Comparison of ENCODE assay signal across 11 cellular contexts in genomic region chr13:114263590-114263989, GRCh38. TPM values are rescaled to one million over a fixed set of nuclear protein-coding genes. Genes with fewer than 3 reads are reported as not detected.
DNase-seq lines count a peak whose midpoint lies in the region; ATAC-seq, FAIRE-seq and TF ChIP-seq lines count a peak whose summit lies in the region.
"Had no signal": no experiment of that assay in that cellular context is flagged by ENCODE, and none has a peak within 500 bp of the region (broad histone marks: within the 10 kb centered on the region; RNA-seq: fewer than 3 reads in every experiment).

No MANE protein-coding gene starts in this region.

- peaks cover 44% of the 10 kb centered on the region for H3K36me3 ChIP-seq in CD8-positive, alpha-beta memory T cell (ENCODE audit: insufficient read depth, low read length)
- peaks cover 50 to 99% of the 10 kb centered on the region in 2 experiments for H3K36me3 ChIP-seq in mesenchymal stem cell (ENCODE audit: control insufficient read depth in 1 of 2, insufficient read depth in 2 of 2, low read depth in 1 of 2, low read length in 2 of 2)
- peaks cover 9% of the 10 kb centered on the region for H3K36me3 ChIP-seq in breast epithelium

- TF ChIP-seq POLR2A in breast epithelium (IDR thresholded peaks at IDR 0.05): no peak

- peaks cover 75 to 83% (median 75%) of the 10 kb centered on the region in 3 donors for H3K4me1 Mint-ChIP-seq in CD8-positive, alpha-beta memory T cell
- peaks cover 30% of the 10 kb centered on the region for H3K4me1 Mint-ChIP-seq in T-helper 1 cell treated with Interleukin-12 subunit alpha and Interleukin-12 subunit beta and Interleukin-4 antibody, amounts not matched to agents 30 μg/mL and 1 μg/mL, for 36 hours (ENCODE audit: low read depth)
- H3K4me1 Mint-ChIP-seq: neural crest cell had no signal

- H3K27me3 ChIP-seq in CD8-positive, alpha-beta memory T cell (ENCODE audit: insufficient read depth, low read length, poor library complexity, severe bottlenecking): no peaks in the 10 kb centered on the region
- H3K27me3 ChIP-seq in mesenchymal stem cell (ENCODE audit: control insufficient read depth in 1 of 2, insufficient read depth in 1 of 2, low read length in 2 of 2) (no peaks in the 10 kb centered on the region), breast epithelium (no peaks in the 10 kb centered on the region)

- no peak overlapping the region for H3K4me2 ChIP-seq in mesenchymal stem cell (ENCODE audit: low read length, poor library complexity, severe bottlenecking)

- FAIRE-seq in urothelium cell line (lab: Jason Lieb, UNC): no peak
- FAIRE-seq: keratinocyte, small intestine had no signal

- H3K9ac ChIP-seq in mesenchymal stem cell (ENCODE audit: low read length): no peak overlapping the region

- no peak overlapping the region for H3K18ac ChIP-seq in mesenchymal stem cell (ENCODE audit: low read depth in 1 of 2, low read length in 2 of 2)

- peak in 4 of 5 donors; percentile 7 to 76 (median 16) for DNase-seq in CD8-positive, alpha-beta memory T cell
- no peak for DNase-seq in mesenchymal stem cell
- DNase-seq in anterior cingulate cortex (lab: John Stamatoyannopoulos, UW): no peak
- DNase-seq in urothelium cell line (ENCODE audit: low spot score): no peak
- no peak for DNase-seq in breast epithelium (ENCODE audit: low spot score in 2 of 2)
- DNase-seq: small intestine had no signal

- H3K4me1 ChIP-seq in CD8-positive, alpha-beta memory T cell (ENCODE audit: insufficient read depth, low read length): peaks cover 39% of the 10 kb centered on the region
- H3K4me1 ChIP-seq in mesenchymal stem cell (ENCODE audit: control insufficient read depth, insufficient read depth, low read depth, low read length) (peaks cover 13% of the 10 kb centered on the region), breast epithelium (no peaks in the 10 kb centered on the region)

- peaks cover 0 to 4% (median 0%) of the 10 kb centered on the region in 5 donors for H3K9me3 Mint-ChIP-seq in CD8-positive, alpha-beta memory T cell
- H3K9me3 Mint-ChIP-seq in T-helper 1 cell treated with Interleukin-12 subunit alpha and Interleukin-12 subunit beta and Interleukin-4 antibody, amounts not matched to agents 30 μg/mL and 1 μg/mL, for 36 hours: no peaks in the 10 kb centered on the region
- H3K9me3 Mint-ChIP-seq: neural crest cell had no signal

- H3K27me3 Mint-ChIP-seq in CD8-positive, alpha-beta memory T cell: no peaks in the 10 kb centered on the region
- H3K27me3 Mint-ChIP-seq in T-helper 1 cell treated with Interleukin-12 subunit alpha and Interleukin-12 subunit beta and Interleukin-4 antibody, amounts not matched to agents 30 μg/mL and 1 μg/mL, for 36 hours (ENCODE audit: low read depth): no peaks in the 10 kb centered on the region

- H3K79me1 ChIP-seq in mesenchymal stem cell (replicated peaks; ENCODE audit: low read length, poor library complexity, severe bottlenecking): peaks cover 19% of the 10 kb centered on the region

- H2BK15ac ChIP-seq in mesenchymal stem cell (ENCODE audit: low read depth, poor library complexity, severe bottlenecking): no peak overlapping the region

- H3K14ac ChIP-seq in mesenchymal stem cell (ENCODE audit: low read length in 2 of 2): no peak overlapping the region

- intact Hi-C loops in breast epithelium (cut with DNase I; ENCODE audit: low total_unique reads): no loop called here

- POLR2A ChIA-PET in CD8-positive, alpha-beta memory T cell (lab: Charles Lee): no interaction called here

- H3K4ac ChIP-seq in mesenchymal stem cell (ENCODE audit: low read depth in 1 of 2, low read length in 2 of 2): no peak overlapping the region

- peak overlapping the region; percentile 44 to 83 (median 67) for H3K4me3 Mint-ChIP-seq in CD8-positive, alpha-beta memory T cell
- H3K4me3 Mint-ChIP-seq in T-helper 1 cell treated with Interleukin-12 subunit alpha and Interleukin-12 subunit beta and Interleukin-4 antibody, amounts not matched to agents 30 μg/mL and 1 μg/mL, for 36 hours: peak overlapping the region; percentile 14
- H3K4me3 Mint-ChIP-seq: neural crest cell had no signal

- no peak overlapping the region for H4K8ac ChIP-seq in mesenchymal stem cell (ENCODE audit: low read length)

- H3K27ac Mint-ChIP-seq in CD8-positive, alpha-beta memory T cell: peak overlapping the region; percentile 2 to 92 (median 70)
- peak overlapping the region; percentile 34 for H3K27ac Mint-ChIP-seq in T-helper 1 cell treated with Interleukin-12 subunit alpha and Interleukin-12 subunit beta and Interleukin-4 antibody, amounts not matched to agents 30 μg/mL and 1 μg/mL, for 36 hours

- ATAC-seq in GM21390 (IDR thresholded peaks at IDR 0.05; ENCODE audit: unreplicated experiment): peak; percentile 46
- ATAC-seq in GM19452 (IDR thresholded peaks at IDR 0.05; ENCODE audit: unreplicated experiment): no peak

- CTCF ChIA-PET in CD8-positive, alpha-beta memory T cell (lab: Charles Lee): no interaction called here

- H2BK120ac ChIP-seq in mesenchymal stem cell (ENCODE audit: low read depth, low read length): no peak overlapping the region

- 85% methylated on average over 5 of the region's 5 CpGs for WGBS in mesenchymal stem cell

- H3K4me3 ChIP-seq in CD8-positive, alpha-beta memory T cell (ENCODE audit: low read length): no peak overlapping the region
- H3K4me3 ChIP-seq in mesenchymal stem cell (ENCODE audit: insufficient read depth in 1 of 2, low read depth in 1 of 2, low read length in 2 of 2) (no peak overlapping the region), breast epithelium (no peak overlapping the region)

- H2BK12ac ChIP-seq in mesenchymal stem cell (ENCODE audit: low read length in 2 of 2): no peak overlapping the region

- H2AK5ac ChIP-seq in mesenchymal stem cell (ENCODE audit: low read length, severe bottlenecking): peak overlapping the region; percentile 87

- H2AFZ ChIP-seq in mesenchymal stem cell (ENCODE audit: low read depth, low read length): no peak overlapping the region

- no peak for TF ChIP-seq CTCF in breast epithelium (IDR thresholded peaks at IDR 0.05)

- H3K23ac ChIP-seq in mesenchymal stem cell (ENCODE audit: low read length in 2 of 2): no peak overlapping the region

- no peak overlapping the region for H4K91ac ChIP-seq in mesenchymal stem cell (ENCODE audit: low read length)

- no peaks in the 10 kb centered on the region for H3K9me3 ChIP-seq in CD8-positive, alpha-beta memory T cell (ENCODE audit: low read length)
- no peaks in the 10 kb centered on the region for H3K9me3 ChIP-seq in mesenchymal stem cell (ENCODE audit: control insufficient read depth, low read length)
- H3K9me3 ChIP-seq in breast epithelium: no peaks in the 10 kb centered on the region

- no peak overlapping the region for H2BK5ac ChIP-seq in mesenchymal stem cell (ENCODE audit: low read depth, low read length, poor library complexity, severe bottlenecking)

- H3K36me3 Mint-ChIP-seq in CD8-positive, alpha-beta memory T cell: peaks cover 23 to 79% (median 36%) of the 10 kb centered on the region in 3 donors
- H3K36me3 Mint-ChIP-seq in T-helper 1 cell treated with Interleukin-12 subunit alpha and Interleukin-12 subunit beta and Interleukin-4 antibody, amounts not matched to agents 30 μg/mL and 1 μg/mL, for 36 hours (ENCODE audit: low read depth): peaks cover 65% of the 10 kb centered on the region

- no peak overlapping the region for H3K27ac ChIP-seq in CD8-positive, alpha-beta memory T cell (ENCODE audit: low read depth, low read length)
- H3K27ac ChIP-seq in mesenchymal stem cell (ENCODE audit: low read length, poor library complexity, severe bottlenecking) (peak overlapping the region; percentile 85), breast epithelium (no peak overlapping the region)

RNA-seq across cellular contexts. Expression of gene UPF3A, which starts 17.8 kb away (rescaled TPM):
- total RNA-seq in CD8-positive, alpha-beta memory T cell: 10 to 100 TPM; 48.0 to 52.9 TPM
- polyA plus RNA-seq in CD8-positive, alpha-beta memory T cell: 41.4 TPM
- polyA plus RNA-seq in mesenchymal stem cell (2013, experiment 1 of 2): 66.0 TPM
- 65.6 TPM for polyA plus RNA-seq in mesenchymal stem cell (2013, experiment 2 of 2)
- total RNA-seq in breast epithelium: 10 to 100 TPM; 48.5 to 52.8 (median 49.6) TPM

RNA-seq across cellular contexts. Expression of gene CDC16, which starts 28.9 kb away (rescaled TPM):
- total RNA-seq in CD8-positive, alpha-beta memory T cell: 10 to 100 TPM; 74.7 to 79.5 TPM
- 22.1 TPM for polyA plus RNA-seq in CD8-positive, alpha-beta memory T cell
- 67.7 TPM for polyA plus RNA-seq in mesenchymal stem cell (2013, experiment 1 of 2)
- polyA plus RNA-seq in mesenchymal stem cell (2013, experiment 2 of 2): 67.0 TPM
- 10 to 100 TPM; 53.1 to 82.5 (median 77.7) TPM for total RNA-seq in breast epithelium

RNA-seq across cellular contexts. Expression of gene CHAMP1, which starts 50.7 kb away (rescaled TPM):
- total RNA-seq in CD8-positive, alpha-beta memory T cell: 10 to 100 TPM; 42.6 to 48.3 TPM
- polyA plus RNA-seq in CD8-positive, alpha-beta memory T cell: 7.3 TPM
- 26.3 TPM for polyA plus RNA-seq in mesenchymal stem cell (2013, experiment 1 of 2)
- polyA plus RNA-seq in mesenchymal stem cell (2013, experiment 2 of 2): 26.1 TPM
- total RNA-seq in breast epithelium: 10 to 100 TPM in 2 of 3 donors, 1 to 10 TPM in 1; 9.4 to 25.3 (median 21.6) TPM

Comparison
In these comparisons a context has a peak if more than half of its experiments do, and no peak if none do; other contexts are left out.
1. DNase-seq: peak in CD8-positive, alpha-beta memory T cell (4 of 5); none in mesenchymal stem cell (single experiment), anterior cingulate cortex (0 of 58), urothelium cell line (single experiment) and breast epithelium (0 of 2).